ENCODE assay signal across 15 cellular contexts in the genomic region with DNA sequence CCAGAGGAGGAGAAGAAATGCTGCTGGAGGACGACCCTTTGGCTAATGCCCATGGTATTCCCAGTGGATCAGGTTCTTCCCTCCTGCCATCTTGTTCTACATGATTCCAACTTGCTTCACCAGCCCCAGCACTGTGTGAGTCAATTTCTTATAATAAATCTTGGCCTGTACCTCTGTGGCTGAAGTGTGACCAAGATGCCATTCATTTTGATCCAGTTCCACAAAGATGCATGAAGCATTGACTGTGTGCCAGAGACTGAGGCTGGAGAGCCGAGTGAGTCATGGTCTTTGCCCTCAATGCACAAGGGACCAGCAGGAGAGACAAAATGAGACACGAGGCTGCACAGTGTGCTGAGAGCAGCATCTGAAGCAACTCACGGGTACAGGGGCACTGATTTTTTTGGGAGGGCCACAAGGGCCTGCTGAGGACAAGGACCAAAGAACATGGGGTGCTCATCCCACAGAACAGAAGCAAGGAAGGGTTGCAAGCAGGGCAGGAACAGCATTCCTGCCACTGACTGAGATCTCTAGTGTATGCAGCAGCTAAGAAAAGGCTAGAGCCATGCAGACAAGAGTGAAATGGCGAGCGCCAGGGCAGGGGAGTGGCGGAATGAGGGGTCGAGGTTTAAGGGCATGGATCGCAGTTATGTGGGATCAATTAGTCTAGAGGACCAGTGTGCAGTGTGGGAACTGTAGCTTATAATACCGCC.
A peak's percentile ranks its signal among the peaks of the same experiment; 100 is the strongest.
DNase-seq lines count a peak whose midpoint lies in the region; ATAC-seq, FAIRE-seq and TF ChIP-seq lines count a peak whose summit lies in the region.
"Had no signal": no experiment of that assay in that cellular context is flagged by ENCODE, and none has a peak within 500 bp of the region (broad histone marks: within the 10 kb centered on the region; RNA-seq: fewer than 3 reads in every experiment).

No MANE protein-coding gene starts in this region.

- H4K20me1 ChIP-seq in SK-N-SH (ENCODE audit: insufficient read depth): no peaks in the 10 kb centered on the region

- H3K27ac ChIP-seq in SK-N-SH (ENCODE audit: low read depth in 2 of 2, low read length in 1 of 2): peak overlapping the region in 1 of 2 experiments; percentile 47; a peak in 2 of 4 replicates
- H3K27ac ChIP-seq: right atrium auricular region had no signal

- no peaks in the 10 kb centered on the region for H3K9me2 ChIP-seq in SK-N-SH

- POLR2A ChIA-PET in SK-N-SH (lab: Yijun Ruan, JAX): no interaction called here

- no peak for TF ChIP-seq RAD21 in SK-N-SH (IDR thresholded peaks at IDR 0.05; ENCODE audit: low read length)

- WGBS in SK-N-SH (ENCODE audit: low lambda C conversion rate): 48% methylated on average over 10 of the region's 10 CpGs

- H3K9ac ChIP-seq in SK-N-SH: no peak overlapping the region

- no peaks in the 10 kb centered on the region for H3K4me1 ChIP-seq in SK-N-SH (ENCODE audit: control insufficient read depth in 1 of 2, insufficient read depth in 2 of 2, low read depth in 1 of 2, low read length in 1 of 2)
- H3K4me1 ChIP-seq: right atrium auricular region had no signal

- peak overlapping the region; percentile 11; the same call in 1 of the 2 replicates for H3K4me2 ChIP-seq in SK-N-SH

- ATAC-seq in stimulated activated effector memory CD8-positive, alpha-beta T cell treated with anti-CD3 and anti-CD28 coated beads, Interleukin-12 subunit alpha, Interleukin-12 subunit beta, amount 100 ng/mL, for 72 hours: peak; percentile 31
- ATAC-seq in effector memory CD8-positive, alpha-beta T cell (replicated peaks): no peak

- no peak for TF ChIP-seq POLR2A in H54 (IDR thresholded peaks at IDR 0.05; ENCODE audit: low read depth, low read length)

- H3K27ac Mint-ChIP-seq in stimulated activated effector memory CD8-positive, alpha-beta T cell treated with anti-CD3 and anti-CD28 coated beads, Interleukin-12 subunit alpha, Interleukin-12 subunit beta, amount 100 ng/mL, for 72 hours: no peak overlapping the region
- no peak overlapping the region for H3K27ac Mint-ChIP-seq in effector memory CD8-positive, alpha-beta T cell
- H3K27ac Mint-ChIP-seq: activated B cell treated with CpG ODN at 0.5 μM for 24 hours; CD4-positive, CD25-positive, alpha-beta regulatory T cell; naive B cell had no signal

- H3K4me3 ChIP-seq in SK-N-SH (ENCODE audit: low read depth in 2 of 2, low read length in 1 of 2) (no peak overlapping the region), fibroblast of mammary gland (ENCODE audit: control insufficient read depth, low read depth, low read length) (no peak overlapping the region)
- H3K4me3 ChIP-seq: right atrium auricular region had no signal

- peak in 1 of 2 experiments; percentile 33; a peak in 1 of 4 replicates for TF ChIP-seq EP300 in SK-N-SH (IDR thresholded peaks at IDR 0.05; ENCODE audit: borderline replicate concordance in 1 of 2, low read depth in 1 of 2, low read length in 1 of 2)

- DNase-seq in H54 (ENCODE audit: insufficient read length, low spot score) (peak; percentile 11), SK-N-SH (no peak), fibroblast of mammary gland (ENCODE audit: low read depth) (peak; percentile 95), NCI-H748 treated with DMSO at 0.1 percent for 48 hours (lab: John Stamatoyannopoulos, UW) (no peak), DMS53 (lab: John Stamatoyannopoulos, UW) (no peak)
- no peak for DNase-seq in stimulated activated effector memory CD8-positive, alpha-beta T cell treated with anti-CD3 and anti-CD28 coated beads, Interleukin-12 subunit alpha, Interleukin-12 subunit beta, amount 100 ng/mL, for 72 hours (ENCODE audit: low spot score in 2 of 2)
- no peak for DNase-seq in effector memory CD8-positive, alpha-beta T cell
- DNase-seq in activated CD4-positive, alpha-beta T cell treated with anti-CD3 and anti-CD28 coated beads for 48 hours: no peak
- DNase-seq: activated B cell treated with CpG ODN at 0.5 μM for 24 hours; activated T-cell treated with anti-CD3 and anti-CD28 coated beads for 4 hours; CD4-positive, CD25-positive, alpha-beta regulatory T cell; KG1; naive B cell; NCI-H2107 had no signal

- H3K27me3 ChIP-seq in SK-N-SH (ENCODE audit: insufficient read depth): no peaks in the 10 kb centered on the region
- H3K27me3 ChIP-seq: right atrium auricular region had no signal

- H3K36me3 Mint-ChIP-seq in stimulated activated effector memory CD8-positive, alpha-beta T cell treated with anti-CD3 and anti-CD28 coated beads, Interleukin-12 subunit alpha, Interleukin-12 subunit beta, amount 100 ng/mL, for 72 hours: no peaks in the 10 kb centered on the region
- no peaks in the 10 kb centered on the region for H3K36me3 Mint-ChIP-seq in effector memory CD8-positive, alpha-beta T cell (ENCODE audit: insufficient read depth)
- H3K36me3 Mint-ChIP-seq: CD4-positive, CD25-positive, alpha-beta regulatory T cell; naive B cell had no signal

- peaks cover 8% of the 10 kb centered on the region for H3F3A ChIP-seq in SK-N-SH (replicated peaks; ENCODE audit: insufficient read depth)

- H3K9me3 ChIP-seq in SK-N-SH: no peaks in the 10 kb centered on the region
- H3K9me3 ChIP-seq: right atrium auricular region had no signal

- H3K79me2 ChIP-seq in SK-N-SH (ENCODE audit: insufficient read depth): no peaks in the 10 kb centered on the region

- no peak overlapping the region for H3K4me3 Mint-ChIP-seq in stimulated activated effector memory CD8-positive, alpha-beta T cell treated with anti-CD3 and anti-CD28 coated beads, Interleukin-12 subunit alpha, Interleukin-12 subunit beta, amount 100 ng/mL, for 72 hours
- no peak overlapping the region for H3K4me3 Mint-ChIP-seq in effector memory CD8-positive, alpha-beta T cell
- H3K4me3 Mint-ChIP-seq: activated B cell treated with CpG ODN at 0.5 μM for 24 hours; CD4-positive, CD25-positive, alpha-beta regulatory T cell; naive B cell had no signal

- H2AFZ ChIP-seq in SK-N-SH (ENCODE audit: low read depth): peak overlapping the region; percentile 42; the same call in 1 of the 2 replicates

- no peak for TF ChIP-seq CTCF in SK-N-SH (IDR thresholded peaks at IDR 0.05)
- no peak for TF ChIP-seq CTCF in fibroblast of mammary gland (conservative IDR thresholded peaks at IDR 0.05; ENCODE audit: control insufficient read depth, insufficient read depth, low read depth, low read length)

- CTCF ChIA-PET in SK-N-SH (lab: Yijun Ruan, JAX): no interaction called here

- no peaks in the 10 kb centered on the region for H3K36me3 ChIP-seq in SK-N-SH (replicated peaks in 1 of 2; ENCODE audit: control insufficient read depth in 1 of 2, insufficient read depth in 2 of 2, low read length in 1 of 2)
- H3K36me3 ChIP-seq: right atrium auricular region had no signal

- no peaks in the 10 kb centered on the region for H3K4me1 Mint-ChIP-seq in stimulated activated effector memory CD8-positive, alpha-beta T cell treated with anti-CD3 and anti-CD28 coated beads, Interleukin-12 subunit alpha, Interleukin-12 subunit beta, amount 100 ng/mL, for 72 hours
- H3K4me1 Mint-ChIP-seq in effector memory CD8-positive, alpha-beta T cell (ENCODE audit: low read depth in 2 of 2): no peaks in the 10 kb centered on the region
- H3K4me1 Mint-ChIP-seq: activated B cell treated with CpG ODN at 0.5 μM for 24 hours; CD4-positive, CD25-positive, alpha-beta regulatory T cell; naive B cell had no signal

- H3K27me3 Mint-ChIP-seq in effector memory CD8-positive, alpha-beta T cell: peaks cover 27 to 31% of the 10 kb centered on the region in 2 donors
- H3K27me3 Mint-ChIP-seq: activated B cell treated with CpG ODN at 0.5 μM for 24 hours; CD4-positive, CD25-positive, alpha-beta regulatory T cell; naive B cell had no signal

- no peaks in the 10 kb centered on the region for H3K9me3 Mint-ChIP-seq in stimulated activated effector memory CD8-positive, alpha-beta T cell treated with anti-CD3 and anti-CD28 coated beads, Interleukin-12 subunit alpha, Interleukin-12 subunit beta, amount 100 ng/mL, for 72 hours
- no peaks in the 10 kb centered on the region for H3K9me3 Mint-ChIP-seq in effector memory CD8-positive, alpha-beta T cell
- H3K9me3 Mint-ChIP-seq: activated B cell treated with CpG ODN at 0.5 μM for 24 hours had no signal

- FAIRE-seq in H54 (lab: Jason Lieb, UNC): no peak

TF ChIP-seq in SK-N-SH, 30 proteins besides CTCF, POLR2A, EP300 and RAD21 (continues in another document):
- TF ChIP-seq EZH2phosphoT487 (IDR thresholded peaks at IDR 0.05; ENCODE audit: borderline replicate concordance, low read depth) (no peak), CHD2 (IDR thresholded peaks at IDR 0.05; ENCODE audit: low read length, partially characterized antibody) (no peak), POLR2AphosphoS5 (IDR thresholded peaks at IDR 0.05; ENCODE audit: low read depth, low read length) (no peak), TCF12 (IDR thresholded peaks at IDR 0.05) (peak; percentile 42; the same call in 1 of the 2 replicates), YY1 (IDR thresholded peaks at IDR 0.05; ENCODE audit: low read depth) (peak; percentile 61; the same call in 1 of the 2 replicates), RCOR1 (IDR thresholded peaks at IDR 0.05; ENCODE audit: low read length) (no peak), FOXM1 (IDR thresholded peaks at IDR 0.05; ENCODE audit: low read depth) (no peak), FOSL2 (IDR thresholded peaks at IDR 0.05; ENCODE audit: borderline replicate concordance, low read depth) (peak; percentile 67; the same call in 1 of the 2 replicates)
- TF ChIP-seq, protein P1, sequence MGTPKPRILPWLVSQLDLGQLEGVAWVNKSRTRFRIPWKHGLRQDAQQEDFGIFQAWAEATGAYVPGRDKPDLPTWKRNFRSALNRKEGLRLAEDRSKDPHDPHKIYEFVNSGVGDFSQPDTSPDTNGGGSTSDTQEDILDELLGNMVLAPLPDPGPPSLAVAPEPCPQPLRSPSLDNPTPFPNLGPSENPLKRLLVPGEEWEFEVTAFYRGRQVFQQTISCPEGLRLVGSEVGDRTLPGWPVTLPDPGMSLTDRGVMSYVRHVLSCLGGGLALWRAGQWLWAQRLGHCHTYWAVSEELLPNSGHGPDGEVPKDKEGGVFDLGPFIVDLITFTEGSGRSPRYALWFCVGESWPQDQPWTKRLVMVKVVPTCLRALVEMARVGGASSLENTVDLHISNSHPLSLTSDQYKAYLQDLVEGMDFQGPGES (IDR thresholded peaks at IDR 0.05; ENCODE audit: low read depth, low read length): no peak
- TF ChIP-seq, protein P2, sequence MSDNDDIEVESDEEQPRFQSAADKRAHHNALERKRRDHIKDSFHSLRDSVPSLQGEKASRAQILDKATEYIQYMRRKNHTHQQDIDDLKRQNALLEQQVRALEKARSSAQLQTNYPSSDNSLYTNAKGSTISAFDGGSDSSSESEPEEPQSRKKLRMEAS (IDR thresholded peaks at IDR 0.05; ENCODE audit: low read depth): peak; percentile 73; the same call in 1 of the 2 replicates
- TF ChIP-seq, protein P3, sequence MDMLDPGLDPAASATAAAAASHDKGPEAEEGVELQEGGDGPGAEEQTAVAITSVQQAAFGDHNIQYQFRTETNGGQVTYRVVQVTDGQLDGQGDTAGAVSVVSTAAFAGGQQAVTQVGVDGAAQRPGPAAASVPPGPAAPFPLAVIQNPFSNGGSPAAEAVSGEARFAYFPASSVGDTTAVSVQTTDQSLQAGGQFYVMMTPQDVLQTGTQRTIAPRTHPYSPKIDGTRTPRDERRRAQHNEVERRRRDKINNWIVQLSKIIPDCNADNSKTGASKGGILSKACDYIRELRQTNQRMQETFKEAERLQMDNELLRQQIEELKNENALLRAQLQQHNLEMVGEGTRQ (IDR thresholded peaks at IDR 0.05; ENCODE audit: borderline replicate concordance, low read depth, low read length): no peak

Comparison
In these comparisons a context has a peak if more than half of its experiments do, and no peak if none do; other contexts are left out.
1. DNase-seq: peak in H54 (single experiment) and fibroblast of mammary gland (single experiment); none in SK-N-SH (single experiment), stimulated activated effector memory CD8-positive, alpha-beta T cell treated with anti-CD3 and anti-CD28 coated beads, Interleukin-12 subunit alpha, Interleukin-12 subunit beta, amount 100 ng/mL, for 72 hours (0 of 2), NCI-H748 treated with DMSO at 0.1 percent for 48 hours (single experiment), DMS53 (single experiment), effector memory CD8-positive, alpha-beta T cell (0 of 3) and activated CD4-positive, alpha-beta T cell treated with anti-CD3 and anti-CD28 coated beads for 48 hours (single experiment).